In the genomic region with DNA sequence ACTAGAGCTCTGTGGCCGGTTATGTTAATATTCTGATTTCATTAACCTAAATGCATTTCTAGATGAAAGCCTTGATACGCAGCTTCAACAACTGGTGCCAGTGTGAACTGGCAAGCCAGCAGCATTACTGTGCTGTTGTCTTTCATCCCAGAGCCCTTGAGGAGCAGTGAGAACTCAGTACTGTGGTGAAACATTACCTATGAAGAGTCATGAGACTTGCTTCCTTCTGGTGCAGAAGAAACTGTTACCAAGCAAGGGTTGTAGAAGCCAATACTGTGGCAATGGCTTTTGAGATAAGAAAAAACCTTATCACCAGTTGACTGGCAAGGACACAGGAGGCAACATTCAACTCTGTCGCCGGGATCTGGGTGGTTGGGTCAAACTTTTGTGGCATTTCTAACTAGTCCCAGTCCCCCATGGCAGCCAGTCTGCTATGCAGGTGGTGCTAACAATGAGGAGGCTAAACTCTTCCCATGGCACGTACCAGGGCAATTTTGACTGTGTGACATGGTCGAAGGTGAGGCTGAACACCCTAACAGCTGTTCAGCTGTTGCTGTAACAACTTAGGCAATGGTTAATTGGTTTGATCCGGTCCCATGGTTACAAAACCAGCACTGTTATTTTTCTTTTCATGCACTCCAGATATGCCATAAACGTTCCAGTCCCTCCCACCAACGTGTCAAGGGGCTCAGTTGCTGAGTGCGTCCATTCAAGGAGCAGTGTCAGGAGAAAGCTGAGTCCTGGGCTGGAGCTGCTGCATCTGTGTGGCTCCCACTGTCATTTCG, we compare ENCODE assay signal across 16 cellular contexts. TPM values are rescaled to one million over a fixed set of nuclear protein-coding genes. Genes with fewer than 3 reads are reported as not detected.
DNase-seq lines count a peak whose midpoint lies in the region; ATAC-seq and TF ChIP-seq lines count a peak whose summit lies in the region.
"Had no signal": no experiment of that assay in that cellular context is flagged by ENCODE, and none has a peak within 500 bp of the region (broad histone marks: within the 10 kb centered on the region; RNA-seq: fewer than 3 reads in every experiment).

No MANE protein-coding gene starts in this region.

- TF ChIP-seq POLR2A in sigmoid colon (IDR thresholded peaks at IDR 0.05), result no peak

- no peaks in the 10 kb centered on the region for H3K79me2 ChIP-seq in hepatocyte

- no peak overlapping the region for H2AFZ ChIP-seq in hepatocyte

- no peaks in the 10 kb centered on the region for H4K20me1 ChIP-seq in hepatocyte (ENCODE audit: insufficient read depth, poor library complexity, severe bottlenecking)

- H3K36me3 ChIP-seq in hepatocyte (replicated peaks; ENCODE audit: insufficient read depth, low read depth) (no peaks in the 10 kb centered on the region), sigmoid colon (no peaks in the 10 kb centered on the region)

- 68% methylated on average over 11 of the region's 11 CpGs for WGBS in hepatocyte (ENCODE audit: low lambda C conversion rate, missing lambda C conversion rate)
- 19 to 71% methylated on average over 11 of the region's 11 CpGs for WGBS in sigmoid colon, 2 donors

- DNase-seq in HL-60 (ENCODE audit: low read depth in 1 of 2, low spot score in 1 of 2), result peak in 1 of 2 experiments; percentile 48
- peak; percentile 15 to 64 for DNase-seq in NOMO-1 (lab: John Stamatoyannopoulos, UW; ENCODE audit: unreplicated experiment in 2 of 2)
- DNase-seq in hepatocyte (ENCODE audit: low spot score), result no peak
- peak; percentile 38 for DNase-seq in sigmoid colon
- no peak for DNase-seq in posterior vena cava (ENCODE audit: low spot score)
- DNase-seq in 8988T, result no peak
- DNase-seq: activated CD4-positive, alpha-beta T cell treated with anti-CD3 and anti-CD28 coated beads, Interleukin-2, amount 50 U/mL, for 1 hour; CD8-positive, alpha-beta memory T cell; cortex of kidney; foreskin melanocyte; natural killer cell; NCI-H2029; NCI-H510A had no signal

- TF ChIP-seq EP300 in sigmoid colon (IDR thresholded peaks at IDR 0.05), result no peak

- H3K27me3 ChIP-seq in HL-60 (ENCODE audit: insufficient read depth, poor library complexity, severe bottlenecking), result no peaks in the 10 kb centered on the region
- no peaks in the 10 kb centered on the region for H3K27me3 ChIP-seq in hepatocyte
- no peaks in the 10 kb centered on the region for H3K27me3 ChIP-seq in sigmoid colon

- H3K27ac ChIP-seq in HL-60 (replicated peaks), result peak overlapping the region; percentile 73
- H3K27ac ChIP-seq in hepatocyte, result peak overlapping the region; percentile 81
- no peak overlapping the region for H3K27ac ChIP-seq in sigmoid colon

- H3K9me2 ChIP-seq in hepatocyte (replicated peaks; ENCODE audit: insufficient read depth), result no peaks in the 10 kb centered on the region

- TF ChIP-seq CTCF in HL-60 (IDR thresholded peaks at IDR 0.05; ENCODE audit: insufficient read depth, low read length) (no peak), hepatocyte (IDR thresholded peaks at IDR 0.05; ENCODE audit: poor library complexity) (no peak), sigmoid colon (IDR thresholded peaks at IDR 0.05) (no peak)

- ATAC-seq in HG02852 (IDR thresholded peaks at IDR 0.05; ENCODE audit: unreplicated experiment), result no peak
- ATAC-seq in GM18870 (IDR thresholded peaks at IDR 0.05; ENCODE audit: unreplicated experiment), result no peak
- ATAC-seq: natural killer cell; stimulated activated effector memory CD8-positive, alpha-beta T cell treated with anti-CD3 and anti-CD28 coated beads, Interleukin-12 subunit alpha, Interleukin-12 subunit beta, amount 100 ng/mL, for 72 hours had no signal

- H3K9me3 ChIP-seq in hepatocyte (ENCODE audit: low read depth) (no peaks in the 10 kb centered on the region), sigmoid colon (no peaks in the 10 kb centered on the region)

- peaks cover 31% of the 10 kb centered on the region for H3K4me1 ChIP-seq in hepatocyte (ENCODE audit: insufficient read depth)
- H3K4me1 ChIP-seq in sigmoid colon, result no peaks in the 10 kb centered on the region

- H3K4me3 ChIP-seq in HL-60 (replicated peaks; ENCODE audit: insufficient read depth, low read length), result no peak overlapping the region
- H3K4me3 ChIP-seq in hepatocyte, result no peak overlapping the region
- H3K4me3 ChIP-seq in sigmoid colon, result no peak overlapping the region

- no peak overlapping the region for H3K4me2 ChIP-seq in hepatocyte

- intact Hi-C loops in sigmoid colon (cut with DNase I) (no loop called here), posterior vena cava (cut with DNase I) (no loop called here)

RNA-seq across cellular contexts. Expression of a gene that starts 12.6 kb away (rescaled TPM):
- total RNA-seq in hepatocyte (461 and 534 TPM in 2 replicates), sigmoid colon (100 to 1,000 TPM; 235 to 249 (median 240) TPM), posterior vena cava (100 to 1,000 TPM; 148 to 189 TPM)
- polyA plus RNA-seq in hepatocyte (690 and 766 TPM in 2 replicates), sigmoid colon (1,000 to 10,000 TPM; 1,713 to 4,129 (median 2,701) TPM)

Comparison
In these comparisons a context has a peak if more than half of its experiments do, and no peak if none do; other contexts are left out.
1. DNase-seq: peak in NOMO-1 (2 of 2) and sigmoid colon (single experiment); none in hepatocyte (single experiment), posterior vena cava (single experiment) and 8988T (single experiment).
2. H3K27ac ChIP-seq: peak in HL-60 (single experiment) and hepatocyte (single experiment); none in sigmoid colon (0 of 4).